Comparison of ENCODE assay signal across 8 cellular contexts in genomic region chr1:75614455-75615379, GRCh38. TPM values are rescaled to one million over a fixed set of nuclear protein-coding genes. Genes with fewer than 3 reads are reported as not detected.
DNase-seq lines count a peak whose midpoint lies in the region; ATAC-seq and TF ChIP-seq lines count a peak whose summit lies in the region.

No MANE protein-coding gene starts in this region.

- H3K4me3 ChIP-seq in fibroblast of lung (replicated peaks in 1 of 4; ENCODE audit: control extremely low read depth in 1 of 4, insufficient read depth in 1 of 4, low read depth in 3 of 4, low read length in 4 of 4) (peak overlapping the region in 3 of 4 experiments; percentile 16 to 59 (median 58)), transverse colon (peak overlapping the region in 3 of 4 donors; percentile 11 to 54 (median 32))

- WGBS in transverse colon (ENCODE audit: low coverage in 1 of 2), 2 donors = 1 to 8% methylated on average over 14 to 46 of the region's 51 CpGs

- peaks cover 14% of the 10 kb centered on the region for H3K4me1 Mint-ChIP-seq in activated CD4-positive, alpha-beta memory T cell treated with anti-CD3 and anti-CD28 coated beads for 36 hours (ENCODE audit: low read depth)
- H3K4me1 Mint-ChIP-seq in natural killer cell treated with Interleukin-12 subunit alpha and Interleukin-12 subunit beta and Interleukin-15 and Interleukin-18, amount 100 ng/mL, for 72 hours (ENCODE audit: low read depth in 2 of 2) = peaks cover 10% of the 10 kb centered on the region in 2 donors

- H3K79me2 ChIP-seq in fibroblast of lung (ENCODE audit: control insufficient read depth, insufficient read depth, low read length) = no peaks in the 10 kb centered on the region

- no peaks in the 10 kb centered on the region for H3K36me3 Mint-ChIP-seq in activated CD4-positive, alpha-beta memory T cell treated with anti-CD3 and anti-CD28 coated beads for 36 hours
- peaks cover 4% of the 10 kb centered on the region for H3K36me3 Mint-ChIP-seq in natural killer cell treated with Interleukin-12 subunit alpha and Interleukin-12 subunit beta and Interleukin-15 and Interleukin-18, amount 100 ng/mL, for 72 hours

- no peak overlapping the region for H3K27ac Mint-ChIP-seq in activated CD4-positive, alpha-beta memory T cell treated with anti-CD3 and anti-CD28 coated beads for 36 hours
- no peak overlapping the region for H3K27ac Mint-ChIP-seq in natural killer cell treated with Interleukin-12 subunit alpha and Interleukin-12 subunit beta and Interleukin-15 and Interleukin-18, amount 100 ng/mL, for 72 hours

- peak overlapping the region; percentile 44 for H3K4me2 ChIP-seq in fibroblast of lung (ENCODE audit: extremely low read depth, insufficient read depth, low read length)

- peak; percentile 27 to 43 for TF ChIP-seq CTCF in fibroblast of lung (conservative IDR thresholded peaks at IDR 0.05 in 1 of 2, IDR thresholded peaks at IDR 0.05 in 1 of 2; ENCODE audit: low read depth in 1 of 2, low read length in 2 of 2)
- TF ChIP-seq CTCF in transverse colon (IDR thresholded peaks at IDR 0.05) = peak in 2 of 5 experiments; percentile 22 to 30

- H3K27ac ChIP-seq in fibroblast of lung (ENCODE audit: insufficient read depth, low read length) = no peak overlapping the region
- H3K27ac ChIP-seq in transverse colon = no peak overlapping the region

- no peak overlapping the region for H2AFZ ChIP-seq in fibroblast of lung (ENCODE audit: low read length)

- H3K36me3 ChIP-seq in fibroblast of lung (ENCODE audit: control insufficient read depth, insufficient read depth, low read length) (no peaks in the 10 kb centered on the region), transverse colon (no peaks in the 10 kb centered on the region)

- intact Hi-C loops in activated CD4-positive, alpha-beta memory T cell treated with anti-CD3 and anti-CD28 coated beads for 36 hours (cut with micrococcal nuclease) = no loop called here
- intact Hi-C loops in transverse colon (cut with DNase I; ENCODE audit: low total_unique reads) = no loop called here

- TF ChIP-seq EP300 in transverse colon (IDR thresholded peaks at IDR 0.05; ENCODE audit: low read depth) = no peak

- no peaks in the 10 kb centered on the region for H4K20me1 ChIP-seq in fibroblast of lung (ENCODE audit: control insufficient read depth, extremely low read depth, insufficient read depth, low read length)

- in situ Hi-C loops in transverse colon (cut with MboI; ENCODE audit: low pct_ligation_motif_present in 1 of 4, low pct_unique_long_range_greater_than_20kb in 1 of 4, low sequenced_read_pairs in 3 of 4) = no loop called here

- CTCF ChIA-PET in HEK293T (lab: Yijun Ruan, JAX) = interaction anchor here (0.7 to 2.2 kb wide), 12 partner anchors 10 to 349 kb away, joined by 3 to 8 read pairs (median 4); no protein-coding TSS in a partner anchor
- CTCF ChIA-PET in activated CD4-positive, alpha-beta memory T cell treated with anti-CD3 and anti-CD28 coated beads for 36 hours (lab: Charles Lee) = interaction anchor here (0.8 to 1.2 kb wide), 6 partner anchors 9 to 164 kb away, joined by 3 to 5 read pairs (median 3); no protein-coding TSS in a partner anchor

- TF ChIP-seq POLR2A in transverse colon (IDR thresholded peaks at IDR 0.05) = no peak

- peaks cover 52% of the 10 kb centered on the region for H3K27me3 Mint-ChIP-seq in activated CD4-positive, alpha-beta memory T cell treated with anti-CD3 and anti-CD28 coated beads for 36 hours
- H3K27me3 Mint-ChIP-seq in natural killer cell treated with Interleukin-12 subunit alpha and Interleukin-12 subunit beta and Interleukin-15 and Interleukin-18, amount 100 ng/mL, for 72 hours = peaks cover 38 to 51% of the 10 kb centered on the region in 2 donors

- POLR2A ChIA-PET in HEK293T (lab: Yijun Ruan, JAX) = interaction anchor here (0.9 to 3.8 kb wide), 5 partner anchors 16 to 243 kb away, joined by 3 to 18 read pairs (median 4); partner anchors contain the start of gene RABGGTB
- POLR2A ChIA-PET in activated CD4-positive, alpha-beta memory T cell treated with anti-CD3 and anti-CD28 coated beads for 36 hours (lab: Charles Lee) = no interaction called here

- peak overlapping the region; percentile 36 for H3K4me3 Mint-ChIP-seq in activated CD4-positive, alpha-beta memory T cell treated with anti-CD3 and anti-CD28 coated beads for 36 hours
- peak overlapping the region; percentile 34 for H3K4me3 Mint-ChIP-seq in natural killer cell treated with Interleukin-12 subunit alpha and Interleukin-12 subunit beta and Interleukin-15 and Interleukin-18, amount 100 ng/mL, for 72 hours

- no peaks in the 10 kb centered on the region for H3K9me3 Mint-ChIP-seq in activated CD4-positive, alpha-beta memory T cell treated with anti-CD3 and anti-CD28 coated beads for 36 hours
- no peaks in the 10 kb centered on the region for H3K9me3 Mint-ChIP-seq in natural killer cell treated with Interleukin-12 subunit alpha and Interleukin-12 subunit beta and Interleukin-15 and Interleukin-18, amount 100 ng/mL, for 72 hours

- no peak for DNase-seq in activated CD4-positive, CD25-positive, alpha-beta regulatory T cell (lab: John Stamatoyannopoulos, UW)
- DNase-seq in HEK293T (ENCODE audit: extremely low spot score) (peak; percentile 95), NCI-H1105 (lab: John Stamatoyannopoulos, UW) (peak; percentile 87), fibroblast of lung (ENCODE audit: low read depth in 2 of 2) (peak; percentile 14 to 58), transverse colon (peak; percentile 9)
- peak; percentile 50 for DNase-seq in activated CD4-positive, alpha-beta memory T cell treated with anti-CD3 and anti-CD28 coated beads for 36 hours
- DNase-seq in natural killer cell treated with Interleukin-12 subunit alpha and Interleukin-12 subunit beta and Interleukin-15 and Interleukin-18, amount 100 ng/mL, for 72 hours (ENCODE audit: low spot score) = no peak

- H3K27me3 ChIP-seq in fibroblast of lung (ENCODE audit: control insufficient read depth, insufficient read depth, low read length) (peaks cover 16% of the 10 kb centered on the region), transverse colon (peaks cover 68% of the 10 kb centered on the region)

- H3K4me1 ChIP-seq in fibroblast of lung (ENCODE audit: control insufficient read depth, extremely low read depth, insufficient read depth, low read length) (no peaks in the 10 kb centered on the region), transverse colon (peaks cover 10 to 22% (median 21%) of the 10 kb centered on the region in 4 donors)

- H3K9me3 ChIP-seq in fibroblast of lung (ENCODE audit: control insufficient read depth, insufficient read depth, low read depth, low read length) = no peaks in the 10 kb centered on the region
- H3K9me3 ChIP-seq in transverse colon = no peaks in the 10 kb centered on the region

- H3K9ac ChIP-seq in fibroblast of lung (ENCODE audit: insufficient read depth, low read length) = no peak overlapping the region

- ATAC-seq in activated CD4-positive, CD25-positive, alpha-beta regulatory T cell treated with anti-CD3 and anti-CD28 coated beads, Interleukin-2, amount 50 U/mL, for 24 hours = peak; percentile 55 to 74
- peak; percentile 67 to 73 for ATAC-seq in natural killer cell treated with Interleukin-12 subunit alpha and Interleukin-12 subunit beta and Interleukin-15 and Interleukin-18, amount 100 ng/mL, for 72 hours

TF ChIP-seq in HEK293T, 16 proteins besides CTCF, POLR2A, EP300 and RAD21:
- no peak for TF ChIP-seq TARDBP (IDR thresholded peaks at IDR 0.05)
- peak; percentile 80 for TF ChIP-seq L3MBTL2 (conservative IDR thresholded peaks at IDR 0.05)
- TF ChIP-seq CTBP1 (IDR thresholded peaks at IDR 0.05; ENCODE audit: borderline replicate concordance) = peak; percentile 49; the same call in 1 of the 2 replicates
TF ChIP-seq in HEK293T: peak in this region for 2.

RNA-seq across cellular contexts. Expression of gene SLC44A5, which starts 3.8 kb away (rescaled TPM):
- total RNA-seq in activated CD4-positive, alpha-beta memory T cell treated with anti-CD3 and anti-CD28 coated beads for 36 hours = under 1 TPM; 0.34 to 0.40 TPM
- total RNA-seq in fibroblast of lung = under 0.01 TPM in 2 replicates
- 0.03 TPM in 1 of 2 replicates, not detected in the other for polyA plus RNA-seq in fibroblast of lung
- 0.03 TPM in 1 of 2 replicates, not detected in the other for polyA plus RNA-seq in fibroblast of lung (2012)
- not detected in 2 replicates for polyA minus RNA-seq in fibroblast of lung (ENCODE audit: low replicate concordance)
- under 1 TPM in 1 of 2 donors, not detected in 1; 0.14 TPM for total RNA-seq in natural killer cell treated with Interleukin-12 subunit alpha and Interleukin-12 subunit beta and Interleukin-15 and Interleukin-18, amount 100 ng/mL, for 72 hours
- 1 to 10 TPM in 3 of 4 donors, not detected in 1; 2.2 to 5.2 (median 3.3) TPM for total RNA-seq in transverse colon

Comparison
In these comparisons a context has a peak if more than half of its experiments do, and no peak if none do; other contexts are left out.
1. DNase-seq: peak in HEK293T (single experiment), NCI-H1105 (single experiment), activated CD4-positive, alpha-beta memory T cell treated with anti-CD3 and anti-CD28 coated beads for 36 hours (single experiment), fibroblast of lung (2 of 2) and transverse colon (single experiment); none in activated CD4-positive, CD25-positive, alpha-beta regulatory T cell (0 of 4) and natural killer cell treated with Interleukin-12 subunit alpha and Interleukin-12 subunit beta and Interleukin-15 and Interleukin-18, amount 100 ng/mL, for 72 hours (single experiment).